Comparison of ENCODE assay signal across 1 cellular context in genomic region chr1:89938171-89939055, GRCh38.
A peak's percentile ranks its signal among the peaks of the same experiment; 100 is the strongest.
TF ChIP-seq lines count a peak whose summit lies in the region.

No MANE protein-coding gene starts in this region.

TF ChIP-seq in HepG2, 621 proteins besides CTCF, POLR2A, EP300 and RAD21 (continued from another document and continues in another):
- TF ChIP-seq CEBPZ (IDR thresholded peaks at IDR 0.05; ENCODE audit: low read length) (no peak), ZNF251 (CRISPR knock-in tag; IDR thresholded peaks at IDR 0.05) (no peak), MAFK (conservative IDR thresholded peaks at IDR 0.05 in 1 of 2, IDR thresholded peaks at IDR 0.05 in 1 of 2; ENCODE audit: low read length in 2 of 2) (peak; percentile 99 to 100), POLR2AphosphoS5 (IDR thresholded peaks at IDR 0.05; ENCODE audit: low read depth, low read length) (no peak), RNF2 (conservative IDR thresholded peaks at IDR 0.05; ENCODE audit: low read depth) (no peak), ATF7 (IDR thresholded peaks at IDR 0.05) (no peak), ATF7 (CRISPR knock-in tag; IDR thresholded peaks at IDR 0.05) (no peak), ZNF792 (CRISPR knock-in tag; IDR thresholded peaks at IDR 0.05) (0 out of 2 replicates have a peak, but pooled peaks have one; percentile 50), SP4 (CRISPR knock-in tag; IDR thresholded peaks at IDR 0.05) (no peak), SYNCRIP (IDR thresholded peaks at IDR 0.05; ENCODE audit: insufficient read depth, low read depth, low read length) (no peak), RERE (CRISPR knock-in tag; IDR thresholded peaks at IDR 0.05; ENCODE audit: low read depth) (no peak), ZNF503 (CRISPR knock-in tag; IDR thresholded peaks at IDR 0.05) (0 out of 2 replicates have a peak, but pooled peaks have one; percentile 36), SKIL (CRISPR knock-in tag; IDR thresholded peaks at IDR 0.05; ENCODE audit: borderline replicate concordance) (no peak), ZBTB3 (CRISPR knock-in tag; IDR thresholded peaks at IDR 0.05; ENCODE audit: borderline replicate concordance, low read depth) (no peak), KDM2A (CRISPR knock-in tag; IDR thresholded peaks at IDR 0.05; ENCODE audit: borderline replicate concordance, low read depth) (no peak), ZNF713 (CRISPR knock-in tag; IDR thresholded peaks at IDR 0.05) (no peak), HOMEZ (CRISPR knock-in tag; IDR thresholded peaks at IDR 0.05; ENCODE audit: low read depth) (peak; percentile 71), MIER2 (CRISPR knock-in tag; IDR thresholded peaks at IDR 0.05) (no peak), ZNF564 (CRISPR knock-in tag; IDR thresholded peaks at IDR 0.05) (no peak), ZNF878 (CRISPR knock-in tag; IDR thresholded peaks at IDR 0.05) (no peak), CAMTA2 (CRISPR knock-in tag; IDR thresholded peaks at IDR 0.05; ENCODE audit: borderline replicate concordance) (no peak), MEF2D (CRISPR knock-in tag; IDR thresholded peaks at IDR 0.05) (0 out of 2 replicates have a peak, but pooled peaks have one; percentile 49), ZNF547 (CRISPR knock-in tag; IDR thresholded peaks at IDR 0.05) (no peak), FOSL2 (CRISPR knock-in tag; IDR thresholded peaks at IDR 0.05) (0 out of 2 replicates have a peak, but pooled peaks have one; percentile 27), ZNF12 (CRISPR knock-in tag; IDR thresholded peaks at IDR 0.05) (no peak), ZNF724P (CRISPR knock-in tag; IDR thresholded peaks at IDR 0.05; ENCODE audit: borderline replicate concordance) (no peak), GRHL1 (CRISPR knock-in tag; conservative IDR thresholded peaks at IDR 0.05) (no peak), TEF (CRISPR knock-in tag; IDR thresholded peaks at IDR 0.05) (no peak), ZNF570 (CRISPR knock-in tag; IDR thresholded peaks at IDR 0.05; ENCODE audit: borderline replicate concordance) (no peak), FOXM1 (CRISPR knock-in tag; IDR thresholded peaks at IDR 0.05) (no peak), ZNF746 (CRISPR knock-in tag; IDR thresholded peaks at IDR 0.05) (no peak), ZNF335 (CRISPR knock-in tag; IDR thresholded peaks at IDR 0.05) (no peak), TEAD3 (CRISPR knock-in tag; optimal IDR thresholded peaks at IDR 0.05; ENCODE audit: borderline replicate concordance) (peak; percentile 86), ZNF670 (CRISPR knock-in tag; IDR thresholded peaks at IDR 0.05; ENCODE audit: borderline replicate concordance) (no peak), ZNF768 (CRISPR knock-in tag; IDR thresholded peaks at IDR 0.05) (no peak), SRSF4 (IDR thresholded peaks at IDR 0.05; ENCODE audit: low read depth, low read length, poor library complexity, severe bottlenecking) (no peak), ZFP1 (CRISPR knock-in tag; IDR thresholded peaks at IDR 0.05) (no peak), ZNF674 (CRISPR knock-in tag; IDR thresholded peaks at IDR 0.05; ENCODE audit: low read depth) (no peak), ZZZ3 (CRISPR knock-in tag; IDR thresholded peaks at IDR 0.05; ENCODE audit: borderline replicate concordance) (no peak), BCL3 (CRISPR knock-in tag; IDR thresholded peaks at IDR 0.05) (no peak), SAFB2 (CRISPR knock-in tag; IDR thresholded peaks at IDR 0.05; ENCODE audit: borderline replicate concordance, low read depth) (no peak), GATAD2A (CRISPR knock-in tag; IDR thresholded peaks at IDR 0.05) (peak; percentile 68), TP53 (CRISPR knock-in tag; conservative IDR thresholded peaks at IDR 0.05) (no peak), ZNF496 (CRISPR knock-in tag; IDR thresholded peaks at IDR 0.05; ENCODE audit: insufficient replicate concordance) (no peak), ARID2 (CRISPR knock-in tag; IDR thresholded peaks at IDR 0.05; ENCODE audit: borderline replicate concordance) (no peak), CREB1 (IDR thresholded peaks at IDR 0.05) (no peak), CREB1 (CRISPR knock-in tag; IDR thresholded peaks at IDR 0.05) (peak; percentile 48; the same call in 1 of the 2 replicates), RFXAP (CRISPR knock-in tag; IDR thresholded peaks at IDR 0.05; ENCODE audit: borderline replicate concordance) (no peak), FOXA1 (IDR thresholded peaks at IDR 0.05) (no peak), FOXA1 (CRISPR knock-in tag; IDR thresholded peaks at IDR 0.05) (peak; percentile 47), MLX (CRISPR knock-in tag; IDR thresholded peaks at IDR 0.05) (no peak)
